Comparison of ENCODE assay signal across 24 cellular contexts in genomic region chr12:31479516-31480210, GRCh38.
DNase-seq lines count a peak whose midpoint lies in the region; ATAC-seq and TF ChIP-seq lines count a peak whose summit lies in the region.
"Had no signal": no experiment of that assay in that cellular context is flagged by ENCODE, and none has a peak within 500 bp of the region (broad histone marks: within the 10 kb centered on the region; RNA-seq: fewer than 3 reads in every experiment).

No MANE protein-coding gene starts in this region.

- DNase-seq in NOMO-1 treated with DMSO at 0.1 percent for 48 hours (lab: John Stamatoyannopoulos, UW; ENCODE audit: unreplicated experiment) (peak; percentile 47), NOMO-1 treated with dmso at 0.1 percent for 144 hours (lab: John Stamatoyannopoulos, UW; ENCODE audit: unreplicated experiment) (no peak), OCI-LY7 (ENCODE audit: low spot score) (peak; percentile 14), superior temporal gyrus (ENCODE audit: extremely low spot score) (no peak)
- DNase-seq: activated CD4-positive, CD25-positive, alpha-beta regulatory T cell; activated CD8-positive, alpha-beta T cell treated with anti-CD3 and anti-CD28 coated beads for 36 hours; activated naive CD4-positive, alpha-beta T cell treated with Interleukin-2 at 50 U/mL for 16 hours; amniotic stem cell; Caco-2; dermis blood vessel endothelial cell; DND-41; NCI-H146; NCI-H526 treated with DMSO at 0.1 percent for 48 hours; nucleus accumbens; Peyer's patch; stimulated activated CD4-positive, alpha-beta T cell treated with anti-CD3 and anti-CD28 coated beads, Interleukin-4, amount 100 ng/mL, for 1 hour; stomach; upper lobe of right lung had no signal

- no peaks in the 10 kb centered on the region for H3K9me2 ChIP-seq in OCI-LY7 (ENCODE audit: insufficient read depth, low read length)

- H3K9me3 ChIP-seq in HEK293 (ENCODE audit: control insufficient read depth, insufficient read depth, low read depth, low read length) (no peaks in the 10 kb centered on the region), OCI-LY7 (ENCODE audit: low read length) (no peaks in the 10 kb centered on the region)
- H3K9me3 ChIP-seq: Caco-2, HAP-1, Peyer's patch, stomach, upper lobe of right lung had no signal

- H3K27me3 Mint-ChIP-seq in stimulated activated memory B cell treated with anti-CD40 and anti-IgM and Interleukin-4, amounts not matched to agents 10 μg/mL and 1 μg/mL and 100 μg/mL, for 72 hours, result no peaks in the 10 kb centered on the region
- H3K27me3 Mint-ChIP-seq: activated CD8-positive, alpha-beta T cell treated with anti-CD3 and anti-CD28 coated beads for 36 hours had no signal

- H4K20me1 ChIP-seq in OCI-LY7 (ENCODE audit: insufficient read depth, low read length), result no peaks in the 10 kb centered on the region

- ATAC-seq in stimulated activated memory B cell treated with anti-CD40 and anti-IgM and Interleukin-4, amounts not matched to agents 10 μg/mL and 1 μg/mL and 100 μg/mL, for 72 hours, result no peak
- ATAC-seq in GM18517 (IDR thresholded peaks at IDR 0.05; ENCODE audit: unreplicated experiment) (no peak), GM18868 (IDR thresholded peaks at IDR 0.05; ENCODE audit: unreplicated experiment) (no peak)
- ATAC-seq: activated CD8-positive, alpha-beta T cell treated with anti-CD3 and anti-CD28 coated beads for 36 hours; upper lobe of right lung had no signal

- H3K27ac ChIP-seq in HEK293 (ENCODE audit: extremely low read depth, low read depth, low read length) (no peak overlapping the region), OCI-LY7 (ENCODE audit: low read depth, low read length, poor library complexity, severe bottlenecking) (no peak overlapping the region)
- H3K27ac ChIP-seq: Peyer's patch, SK-N-MC, stomach, upper lobe of right lung had no signal

- H3K27ac Mint-ChIP-seq in stimulated activated memory B cell treated with anti-CD40 and anti-IgM and Interleukin-4, amounts not matched to agents 10 μg/mL and 1 μg/mL and 100 μg/mL, for 72 hours, result peak overlapping the region; percentile 9
- H3K27ac Mint-ChIP-seq: activated CD8-positive, alpha-beta T cell treated with anti-CD3 and anti-CD28 coated beads for 36 hours had no signal

- no peaks in the 10 kb centered on the region; the same call in 1 of the 2 replicates for H3K4me1 ChIP-seq in HEK293 (ENCODE audit: control insufficient read depth, insufficient read depth, low read length)
- peaks cover 18% of the 10 kb centered on the region for H3K4me1 ChIP-seq in OCI-LY7 (ENCODE audit: insufficient read depth, low read length, poor library complexity, severe bottlenecking)
- H3K4me1 ChIP-seq: Caco-2, HAP-1, Peyer's patch, upper lobe of right lung had no signal

- intact Hi-C loops in OCI-LY7 (cut with micrococcal nuclease; ENCODE audit: unreplicated experiment), result no loop called here

- no peak overlapping the region for H3K4me3 Mint-ChIP-seq in stimulated activated memory B cell treated with anti-CD40 and anti-IgM and Interleukin-4, amounts not matched to agents 10 μg/mL and 1 μg/mL and 100 μg/mL, for 72 hours
- H3K4me3 Mint-ChIP-seq: activated CD8-positive, alpha-beta T cell treated with anti-CD3 and anti-CD28 coated beads for 36 hours had no signal

- H3K36me3 ChIP-seq in HEK293 (ENCODE audit: control insufficient read depth in 2 of 2, insufficient read depth in 1 of 2, low read length in 2 of 2) (peaks cover 0 to 4% of the 10 kb centered on the region in 2 experiments; a peak in 2 of 3 replicates), OCI-LY7 (ENCODE audit: insufficient read depth, low read length) (peaks cover 48% of the 10 kb centered on the region)
- H3K36me3 ChIP-seq: HAP-1, upper lobe of right lung had no signal

- no peaks in the 10 kb centered on the region for H3K79me2 ChIP-seq in OCI-LY7 (ENCODE audit: insufficient read depth, low read depth, low read length)

- H3K9me3 Mint-ChIP-seq in stimulated activated memory B cell treated with anti-CD40 and anti-IgM and Interleukin-4, amounts not matched to agents 10 μg/mL and 1 μg/mL and 100 μg/mL, for 72 hours, result no peaks in the 10 kb centered on the region
- H3K9me3 Mint-ChIP-seq: activated CD8-positive, alpha-beta T cell treated with anti-CD3 and anti-CD28 coated beads for 36 hours had no signal

- peaks cover 38% of the 10 kb centered on the region for H3K36me3 Mint-ChIP-seq in stimulated activated memory B cell treated with anti-CD40 and anti-IgM and Interleukin-4, amounts not matched to agents 10 μg/mL and 1 μg/mL and 100 μg/mL, for 72 hours

- H3K4me2 ChIP-seq in OCI-LY7 (ENCODE audit: low read length), result no peak overlapping the region

- peaks cover 58% of the 10 kb centered on the region for H3K4me1 Mint-ChIP-seq in stimulated activated memory B cell treated with anti-CD40 and anti-IgM and Interleukin-4, amounts not matched to agents 10 μg/mL and 1 μg/mL and 100 μg/mL, for 72 hours

- CTCF ChIA-PET in HEK293 (lab: Yijun Ruan, JAX), result no interaction called here
- CTCF ChIA-PET in OCI-LY7 (lab: Charles Lee; ENCODE audit: unreplicated experiment), result no interaction called here

- no peak overlapping the region for H2AFZ ChIP-seq in OCI-LY7 (ENCODE audit: low read length)

- TF ChIP-seq CTCF in HEK293 (tag by site-specific recombination; IDR thresholded peaks at IDR 0.05) (no peak), OCI-LY7 (conservative IDR thresholded peaks at IDR 0.05; ENCODE audit: low read length) (no peak)

- TSS peak; percentile 38 for BruUV-seq in OCI-LY7 (replicated peaks; lab: Mats Ljungman, UMichigan)

- H3K4me3 ChIP-seq in HEK293 (ENCODE audit: low read depth, low read length) (no peak overlapping the region), OCI-LY7 (ENCODE audit: low read depth, low read length, poor library complexity, severe bottlenecking) (no peak overlapping the region)
- H3K4me3 ChIP-seq: HAP-1, Peyer's patch, SK-N-MC, stomach, upper lobe of right lung had no signal

- POLR2A ChIA-PET in HEK293 (lab: Yijun Ruan, JAX), result no interaction called here
- POLR2A ChIA-PET in OCI-LY7 (lab: Charles Lee), result interaction anchor here (0.6 kb wide), 1 partner anchor 9 kb away, joined by 4 read pairs; no protein-coding TSS in a partner anchor

TF ChIP-seq in HEK293, 187 proteins besides CTCF, POLR2A, EP300 and RAD21:
- TF ChIP-seq KLF16 (tag by site-specific recombination; IDR thresholded peaks at IDR 0.05) (no peak), ZBTB10 (tag by site-specific recombination; IDR thresholded peaks at IDR 0.05) (no peak), GLIS1 (tag by site-specific recombination; IDR thresholded peaks at IDR 0.05) (peak; percentile 61), ZNF341 (tag by site-specific recombination; IDR thresholded peaks at IDR 0.05; ENCODE audit: low read depth) (peak; percentile 71)
- TF ChIP-seq, protein P1, sequence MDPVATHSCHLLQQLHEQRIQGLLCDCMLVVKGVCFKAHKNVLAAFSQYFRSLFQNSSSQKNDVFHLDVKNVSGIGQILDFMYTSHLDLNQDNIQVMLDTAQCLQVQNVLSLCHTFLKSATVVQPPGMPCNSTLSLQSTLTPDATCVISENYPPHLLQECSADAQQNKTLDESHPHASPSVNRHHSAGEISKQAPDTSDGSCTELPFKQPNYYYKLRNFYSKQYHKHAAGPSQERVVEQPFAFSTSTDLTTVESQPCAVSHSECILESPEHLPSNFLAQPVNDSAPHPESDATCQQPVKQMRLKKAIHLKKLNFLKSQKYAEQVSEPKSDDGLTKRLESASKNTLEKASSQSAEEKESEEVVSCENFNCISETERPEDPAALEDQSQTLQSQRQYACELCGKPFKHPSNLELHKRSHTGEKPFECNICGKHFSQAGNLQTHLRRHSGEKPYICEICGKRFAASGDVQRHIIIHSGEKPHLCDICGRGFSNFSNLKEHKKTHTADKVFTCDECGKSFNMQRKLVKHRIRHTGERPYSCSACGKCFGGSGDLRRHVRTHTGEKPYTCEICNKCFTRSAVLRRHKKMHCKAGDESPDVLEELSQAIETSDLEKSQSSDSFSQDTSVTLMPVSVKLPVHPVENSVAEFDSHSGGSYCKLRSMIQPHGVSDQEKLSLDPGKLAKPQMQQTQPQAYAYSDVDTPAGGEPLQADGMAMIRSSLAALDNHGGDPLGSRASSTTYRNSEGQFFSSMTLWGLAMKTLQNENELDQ (tag by site-specific recombination; IDR thresholded peaks at IDR 0.05; ENCODE audit: low read depth), result no peak
- TF ChIP-seq, protein P2, sequence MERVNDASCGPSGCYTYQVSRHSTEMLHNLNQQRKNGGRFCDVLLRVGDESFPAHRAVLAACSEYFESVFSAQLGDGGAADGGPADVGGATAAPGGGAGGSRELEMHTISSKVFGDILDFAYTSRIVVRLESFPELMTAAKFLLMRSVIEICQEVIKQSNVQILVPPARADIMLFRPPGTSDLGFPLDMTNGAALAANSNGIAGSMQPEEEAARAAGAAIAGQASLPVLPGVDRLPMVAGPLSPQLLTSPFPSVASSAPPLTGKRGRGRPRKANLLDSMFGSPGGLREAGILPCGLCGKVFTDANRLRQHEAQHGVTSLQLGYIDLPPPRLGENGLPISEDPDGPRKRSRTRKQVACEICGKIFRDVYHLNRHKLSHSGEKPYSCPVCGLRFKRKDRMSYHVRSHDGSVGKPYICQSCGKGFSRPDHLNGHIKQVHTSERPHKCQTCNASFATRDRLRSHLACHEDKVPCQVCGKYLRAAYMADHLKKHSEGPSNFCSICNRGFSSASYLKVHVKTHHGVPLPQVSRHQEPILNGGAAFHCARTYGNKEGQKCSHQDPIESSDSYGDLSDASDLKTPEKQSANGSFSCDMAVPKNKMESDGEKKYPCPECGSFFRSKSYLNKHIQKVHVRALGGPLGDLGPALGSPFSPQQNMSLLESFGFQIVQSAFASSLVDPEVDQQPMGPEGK (tag by site-specific recombination; IDR thresholded peaks at IDR 0.05), result no peak

Comparison
In these comparisons a context has a peak if more than half of its experiments do, and no peak if none do; other contexts are left out.
1. DNase-seq: peak in NOMO-1 treated with DMSO at 0.1 percent for 48 hours (single experiment) and OCI-LY7 (single experiment); none in NOMO-1 treated with dmso at 0.1 percent for 144 hours (single experiment) and superior temporal gyrus (single experiment).